11 cellular contexts compared by ENCODE assay signal in genomic region chr4:56302102-56302501, GRCh38.
DNase-seq lines count a peak whose midpoint lies in the region; ATAC-seq, FAIRE-seq and TF ChIP-seq lines count a peak whose summit lies in the region.
"Had no signal": no experiment of that assay in that cellular context is flagged by ENCODE, and none has a peak within 500 bp of the region (broad histone marks: within the 10 kb centered on the region; RNA-seq: fewer than 3 reads in every experiment).

No MANE protein-coding gene starts in this region.

- no peaks in the 10 kb centered on the region for H4K20me1 ChIP-seq in K562 (replicated peaks; ENCODE audit: control insufficient read depth, insufficient read depth, low read length)

- no peak overlapping the region for H4K8ac ChIP-seq in mesenchymal stem cell (ENCODE audit: low read length)

- no peak overlapping the region for H4K91ac ChIP-seq in mesenchymal stem cell (ENCODE audit: low read length)

- no peak overlapping the region for H2BK120ac ChIP-seq in mesenchymal stem cell (ENCODE audit: low read depth, low read length)

- CTCF ChIA-PET in K562 (lab: Yijun Ruan, JAX; ENCODE audit: low intra/inter-chr PET ratio) = interaction anchor here (0.7 to 1.9 kb wide), 4 partner anchors 148 to 1331 kb away, joined by 3 to 7 read pairs (median 4); no protein-coding TSS in a partner anchor

- WGBS in K562 (ENCODE audit: insufficient coverage, low coverage, missing lambda C conversion rate) = 2% methylated on average over 7 of the region's 7 CpGs
- 91% methylated on average over 5 of the region's 7 CpGs for WGBS in mesenchymal stem cell

- no peaks in the 10 kb centered on the region for H3K9me1 ChIP-seq in K562 (ENCODE audit: control insufficient read depth, insufficient read depth, low read length)

- no peak for TF ChIP-seq POLR2A in K562 (conservative IDR thresholded peaks at IDR 0.05)

- ATAC-seq in K562 = no peak

- no peak overlapping the region for H2AK5ac ChIP-seq in mesenchymal stem cell (ENCODE audit: low read length, severe bottlenecking)

- H2BK5ac ChIP-seq in mesenchymal stem cell (ENCODE audit: low read depth, low read length, poor library complexity, severe bottlenecking) = no peak overlapping the region

- H3K79me2 ChIP-seq in K562 (ENCODE audit: control insufficient read depth, insufficient read depth, low read length) = no peaks in the 10 kb centered on the region

- no peak overlapping the region for H3K18ac ChIP-seq in mesenchymal stem cell (ENCODE audit: low read depth in 1 of 2, low read length in 2 of 2)

- no peak overlapping the region for H2BK15ac ChIP-seq in mesenchymal stem cell (ENCODE audit: low read depth, poor library complexity, severe bottlenecking)

- no peak overlapping the region for H3K23ac ChIP-seq in mesenchymal stem cell (ENCODE audit: low read length in 2 of 2)

- in situ Hi-C loops in K562 (cut with MboI) = no loop called here

- BruUV-seq in K562 (replicated peaks; lab: Mats Ljungman, UMichigan) = no TSS peak

- POLR2A ChIA-PET in K562 (lab: Yijun Ruan, JAX) = no interaction called here

- H3K4me3 ChIP-seq in SJSA1 (no peak overlapping the region), K562 (no peak overlapping the region), mesenchymal stem cell (ENCODE audit: insufficient read depth in 1 of 2, low read depth in 1 of 2, low read length in 2 of 2) (no peak overlapping the region)

- H3K27me3 ChIP-seq in SJSA1 (replicated peaks) (no peaks in the 10 kb centered on the region), K562 (ENCODE audit: control insufficient read depth in 2 of 2, insufficient read depth in 2 of 2, low read length in 2 of 2) (peaks cover 20 to 39% of the 10 kb centered on the region in 2 experiments; a peak in 4 of 5 replicates), mesenchymal stem cell (ENCODE audit: control insufficient read depth in 1 of 2, insufficient read depth in 1 of 2, low read length in 2 of 2) (no peaks in the 10 kb centered on the region)

- H3K14ac ChIP-seq in mesenchymal stem cell (ENCODE audit: low read length in 2 of 2) = no peak overlapping the region

- intact Hi-C loops in K562 (cut with micrococcal nuclease) = loop anchor here (5.0 to 10.0 kb wide), 3 partner anchors 187 to 560 kb away; a partner anchor contains a TSS

- no peak overlapping the region for H3K9ac ChIP-seq in K562 (ENCODE audit: insufficient read depth in 1 of 2, low read depth in 2 of 2, low read length in 2 of 2)
- no peak overlapping the region for H3K9ac ChIP-seq in mesenchymal stem cell (ENCODE audit: low read length)

- no peak for DNase-seq in SJSA1 (ENCODE audit: low read depth in 1 of 2, low spot score in 2 of 2)
- no peak for DNase-seq in K562 (ENCODE audit: extremely low read depth in 1 of 4, low spot score in 3 of 4)
- no peak for DNase-seq in mesenchymal stem cell
- DNase-seq in retina = peak; percentile 39
- DNase-seq in KG1 (lab: John Stamatoyannopoulos, UW) = no peak
- no peak for DNase-seq in DMS 273 treated with DMSO at 0.1 percent for 48 hours (lab: John Stamatoyannopoulos, UW)
- DNase-seq in Kasumi-1 (lab: John Stamatoyannopoulos, UW) = no peak

- no peaks in the 10 kb centered on the region for H3K79me1 ChIP-seq in mesenchymal stem cell (replicated peaks; ENCODE audit: low read length, poor library complexity, severe bottlenecking)

- no peak overlapping the region for H2BK12ac ChIP-seq in mesenchymal stem cell (ENCODE audit: low read length in 2 of 2)

- TF ChIP-seq RAD21 in K562 (CRISPR knock-in tag; conservative IDR thresholded peaks at IDR 0.05 in 1 of 2, IDR thresholded peaks at IDR 0.05 in 1 of 2) = no peak

- no peak overlapping the region for H3K4ac ChIP-seq in mesenchymal stem cell (ENCODE audit: low read depth in 1 of 2, low read length in 2 of 2)

- TF ChIP-seq CTCF in K562 (IDR thresholded peaks at IDR 0.05 in 2 of 3, conservative IDR thresholded peaks at IDR 0.05 in 1 of 3; ENCODE audit: insufficient read depth in 2 of 3, low read depth in 1 of 3, low read length in 3 of 3) = no peak

- H3K36me3 ChIP-seq in SJSA1 (no peaks in the 10 kb centered on the region), K562 (ENCODE audit: control insufficient read depth, insufficient read depth, low read length) (no peaks in the 10 kb centered on the region), mesenchymal stem cell (ENCODE audit: control insufficient read depth in 1 of 2, insufficient read depth in 2 of 2, low read depth in 1 of 2, low read length in 2 of 2) (no peaks in the 10 kb centered on the region)

- TF ChIP-seq EP300 in K562 (IDR thresholded peaks at IDR 0.05; ENCODE audit: low read length) = no peak

- H3K27ac ChIP-seq in SJSA1 (peak overlapping the region; percentile 74), K562 (ENCODE audit: extremely low read depth, low read depth, low read length) (no peak overlapping the region), mesenchymal stem cell (ENCODE audit: low read length, poor library complexity, severe bottlenecking) (peak overlapping the region; percentile 85)
- H3K27ac ChIP-seq: C4-2B had no signal

- peaks cover 44% of the 10 kb centered on the region for H3K4me1 ChIP-seq in SJSA1 (replicated peaks)
- H3K4me1 ChIP-seq in K562 (replicated peaks in 1 of 2; ENCODE audit: control insufficient read depth in 2 of 2, insufficient read depth in 2 of 2, low read length in 2 of 2) = no peaks in the 10 kb centered on the region; a peak in 1 of 5 replicates
- peaks cover 19% of the 10 kb centered on the region for H3K4me1 ChIP-seq in mesenchymal stem cell (ENCODE audit: control insufficient read depth, insufficient read depth, low read depth, low read length)

- H2AFZ ChIP-seq in K562 (ENCODE audit: low read depth, low read length) = no peak overlapping the region
- H2AFZ ChIP-seq in mesenchymal stem cell (ENCODE audit: low read depth, low read length) = no peak overlapping the region

- H3K9me3 ChIP-seq in SJSA1 (replicated peaks) (no peaks in the 10 kb centered on the region), K562 (replicated peaks; ENCODE audit: control insufficient read depth, insufficient read depth, low read depth, low read length) (no peaks in the 10 kb centered on the region), mesenchymal stem cell (ENCODE audit: control insufficient read depth, low read length) (no peaks in the 10 kb centered on the region)
- H3K9me3 ChIP-seq: Caco-2 had no signal

- H3K4me2 ChIP-seq in K562 (ENCODE audit: insufficient read depth, low read length) (no peak overlapping the region), mesenchymal stem cell (ENCODE audit: low read length, poor library complexity, severe bottlenecking) (no peak overlapping the region)

- FAIRE-seq in K562 (lab: Jason Lieb, UNC) = no peak
- FAIRE-seq: D721Med, HTR-8/SVneo had no signal

TF ChIP-seq in K562, 482 proteins besides CTCF, POLR2A, EP300 and RAD21:
- no peak for TF ChIP-seq ZBTB7A (IDR thresholded peaks at IDR 0.05; ENCODE audit: borderline replicate concordance, control insufficient read depth, low read depth, low read length)
- TF ChIP-seq BMI1 (IDR thresholded peaks at IDR 0.05; ENCODE audit: low read length) = no peak
- no peak for TF ChIP-seq PRPF4 (IDR thresholded peaks at IDR 0.05; ENCODE audit: insufficient read depth, low read depth, low read length, poor library complexity, severe bottlenecking)
- peak; percentile 69 for TF ChIP-seq CBX8 (IDR thresholded peaks at IDR 0.05; ENCODE audit: borderline replicate concordance, extremely low read depth, low read depth, low read length, poor library complexity, severe bottlenecking)
- TF ChIP-seq FOXA3 (CRISPR knock-in tag; conservative IDR thresholded peaks at IDR 0.05 in 1 of 2, IDR thresholded peaks at IDR 0.05 in 1 of 2) = no peak
- TF ChIP-seq EP400 (IDR thresholded peaks at IDR 0.05) = no peak
- TF ChIP-seq POLR3G (IDR thresholded peaks at IDR 0.05; ENCODE audit: extremely low read depth, insufficient read length, insufficient replicate concordance) = no peak
- no peak for TF ChIP-seq TEAD1 (CRISPR knock-in tag; IDR thresholded peaks at IDR 0.05)
